In the genomic region with DNA sequence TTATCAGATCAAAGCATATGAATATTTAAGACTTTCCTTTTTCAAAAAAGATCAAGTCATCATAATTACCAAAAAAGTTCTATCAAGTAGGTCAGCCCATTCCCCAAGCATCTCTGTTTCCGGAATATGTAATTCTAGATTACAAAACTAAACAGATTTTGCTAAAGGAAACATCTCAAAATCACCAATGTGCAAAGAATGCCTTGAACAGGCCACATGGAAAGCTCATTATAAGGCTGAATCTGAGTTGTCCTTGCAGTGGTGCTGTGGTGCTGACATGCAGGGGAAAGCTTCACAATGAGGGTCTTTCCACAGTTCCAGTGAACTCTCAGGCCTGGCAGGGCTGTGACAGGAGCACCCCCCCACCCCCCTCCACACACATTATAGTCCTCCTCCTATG, we compare ENCODE assay signal across 38 cellular contexts.
"Had no signal": no experiment of that assay in that cellular context is flagged by ENCODE, and none has a peak within 500 bp of the region (broad histone marks: within the 10 kb centered on the region; RNA-seq: fewer than 3 reads in every experiment).

No MANE protein-coding gene starts in this region.

- H3K27ac ChIP-seq: adrenal gland, ascending aorta, body of pancreas, brain microvascular endothelial cell, breast epithelium, cardiac muscle cell had no signal

- DNase-seq: activated effector memory CD4-positive, alpha-beta T cell treated with anti-CD3 and anti-CD28 coated beads, Interleukin-2, amount 50 U/mL, for 16 hours; activated effector memory CD4-positive, alpha-beta T cell treated with Interleukin-2 at 50 U/mL for 16 hours; activated gamma-delta T cell; activated gamma-delta T cell treated with Interleukin-2 at 50 U/mL for 16 hours; activated naive CD4-positive, alpha-beta T cell; activated naive CD4-positive, alpha-beta T cell treated with anti-CD3 and anti-CD28 coated beads for 36 hours; activated naive CD4-positive, alpha-beta T cell treated with anti-CD3 and anti-CD28 coated beads, Interleukin-2, amount 10 ng/mL, durations not matched to agents 7 days and 5 days; activated naive CD4-positive, alpha-beta T cell treated with anti-CD3 and anti-CD28 coated beads, Interleukin-2, amount 50 U/mL, for 16 hours; activated naive CD4-positive, alpha-beta T cell treated with Interleukin-2 at 50 U/mL for 16 hours; activated naive CD8-positive, alpha-beta T cell treated with anti-CD3 and anti-CD28 coated beads for 36 hours; activated naive CD8-positive, alpha-beta T cell treated with anti-CD3 and anti-CD28 coated beads, Interleukin-2, amount 10 ng/mL, durations not matched to agents 7 days and 5 days; activated naive CD8-positive, alpha-beta T cell treated with anti-CD3 and anti-CD28 coated beads, Interleukin-2, amount 50 U/mL, for 24 hours; activated T-cell treated with anti-CD3 and anti-CD28 coated beads for 4 hours; activated T-cell treated with anti-CD3 and anti-CD28 coated beads, Interleukin-2, amount 50 U/mL, for 1 hour; activated T-cell treated with anti-CD3 and anti-CD28 coated beads, Interleukin-2, amount 50 U/mL, for 24 hours; activated T-cell treated with anti-CD3 and anti-CD28 coated beads, Interleukin-2, amount 50 U/mL, for 4 hours; activated T-cell treated with anti-CD3 and anti-CD28 coated beads, Interleukin-2, amount 50 U/mL, for 48 hours; activated T-cell treated with anti-CD3 and anti-CD28 coated beads, Interleukin-2, amount 50 U/mL, for 72 hours; adrenal gland; amniotic stem cell; amygdala; anterior cingulate cortex; aorta; body of pancreas; brain microvascular endothelial cell; caudate nucleus; central memory CD4-positive, alpha-beta T cell had no signal

- H3K27ac Mint-ChIP-seq: activated naive CD4-positive, alpha-beta T cell treated with anti-CD3 and anti-CD28 coated beads for 36 hours; activated naive CD4-positive, alpha-beta T cell treated with anti-CD3 and anti-CD28 coated beads, Interleukin-2, amount 10 ng/mL, durations not matched to agents 7 days and 5 days; activated naive CD4-positive, alpha-beta T cell treated with anti-CD3 and anti-CD28 coated beads, Interleukin-2, amount 50 U/mL, for 24 hours; activated naive CD4-positive, alpha-beta T cell treated with anti-CD3 and anti-CD28 coated beads, Interleukin-2, amount 50 U/mL, for 72 hours; activated naive CD8-positive, alpha-beta T cell; activated naive CD8-positive, alpha-beta T cell treated with anti-CD3 and anti-CD28 coated beads for 36 hours; activated naive CD8-positive, alpha-beta T cell treated with anti-CD3 and anti-CD28 coated beads, Interleukin-2, amount 10 ng/mL, durations not matched to agents 7 days and 5 days; activated naive CD8-positive, alpha-beta T cell treated with anti-CD3 and anti-CD28 coated beads, Interleukin-2, amount 50 U/mL, for 24 hours; activated T-cell treated with anti-CD3 and anti-CD28 coated beads, Interleukin-2, amount 50 U/mL, for 24 hours; activated T-cell treated with anti-CD3 and anti-CD28 coated beads, Interleukin-2, amount 50 U/mL, for 72 hours; activated T-helper 1 cell treated with anti-CD3 and anti-CD28 coated beads, Interleukin-12 subunit alpha, Interleukin-12 subunit beta, Interleukin-2, Interleukin-4 antibody, amounts not matched to agents 30 ng/mL and 10 ng/mL and 1 ng/mL, durations not matched to agents 14 hours and 24 hours and 36 hours; activated T-helper 17 cell treated with anti-CD3 and anti-CD28 coated beads, Interleukin-2, amount 50 U/mL, for 72 hours; activated T-helper 2 cell treated with anti-CD3 and anti-CD28 coated beads, Interferon-gamma antibody, Interleukin-2, Interleukin-4, amounts not matched to agents 10 μg/mL and 5 μg/mL and 100 μg/mL, durations not matched to agents 14 hours and 24 hours and 36 hours had no signal

- H3K36me3 ChIP-seq: adrenal gland, ascending aorta, brain microvascular endothelial cell, breast epithelium, cardiac muscle cell had no signal

- H3K27me3 ChIP-seq: adrenal gland, ascending aorta, body of pancreas, brain microvascular endothelial cell, breast epithelium, cardiac muscle cell had no signal

- H3K9me3 ChIP-seq: adrenal gland, ascending aorta, body of pancreas, breast epithelium had no signal

- H3K4me1 Mint-ChIP-seq: activated naive CD4-positive, alpha-beta T cell treated with anti-CD3 and anti-CD28 coated beads, Interleukin-2, amount 10 ng/mL, durations not matched to agents 7 days and 5 days; activated naive CD4-positive, alpha-beta T cell treated with anti-CD3 and anti-CD28 coated beads, Interleukin-2, amount 50 U/mL, for 24 hours; activated naive CD8-positive, alpha-beta T cell treated with anti-CD3 and anti-CD28 coated beads for 36 hours; activated naive CD8-positive, alpha-beta T cell treated with anti-CD3 and anti-CD28 coated beads, Interleukin-2, amount 10 ng/mL, durations not matched to agents 7 days and 5 days; activated naive CD8-positive, alpha-beta T cell treated with anti-CD3 and anti-CD28 coated beads, Interleukin-2, amount 50 U/mL, for 24 hours; activated T-helper 17 cell treated with anti-CD3 and anti-CD28 coated beads, Interleukin-2, amount 50 U/mL, for 72 hours; brain had no signal

- H3K4me3 ChIP-seq: adrenal gland, ascending aorta, body of pancreas, breast epithelium, cardiac muscle cell had no signal

- ATAC-seq: activated naive CD4-positive, alpha-beta T cell treated with anti-CD3 and anti-CD28 coated beads, Interleukin-2, amount 50 U/mL, for 72 hours; activated naive CD8-positive, alpha-beta T cell treated with anti-CD3 and anti-CD28 coated beads, Interleukin-2, amount 50 U/mL, for 24 hours; activated T-cell treated with anti-CD3 and anti-CD28 coated beads, Interleukin-2, amount 50 U/mL, for 4 hours; activated T-cell treated with anti-CD3 and anti-CD28 coated beads, Interleukin-2, amount 50 U/mL, for 72 hours; activated T-helper 17 cell treated with anti-CD3 and anti-CD28 coated beads, Interleukin-2, amount 50 U/mL, for 72 hours; body of pancreas had no signal

- H3K9me3 Mint-ChIP-seq: activated naive CD4-positive, alpha-beta T cell treated with anti-CD3 and anti-CD28 coated beads for 36 hours; activated naive CD4-positive, alpha-beta T cell treated with anti-CD3 and anti-CD28 coated beads, Interleukin-2, amount 10 ng/mL, durations not matched to agents 7 days and 5 days; activated naive CD4-positive, alpha-beta T cell treated with anti-CD3 and anti-CD28 coated beads, Interleukin-2, amount 50 U/mL, for 24 hours; activated naive CD4-positive, alpha-beta T cell treated with anti-CD3 and anti-CD28 coated beads, Interleukin-2, amount 50 U/mL, for 72 hours; activated naive CD8-positive, alpha-beta T cell treated with anti-CD3 and anti-CD28 coated beads for 36 hours; activated naive CD8-positive, alpha-beta T cell treated with anti-CD3 and anti-CD28 coated beads, Interleukin-2, amount 10 ng/mL, durations not matched to agents 7 days and 5 days; activated naive CD8-positive, alpha-beta T cell treated with anti-CD3 and anti-CD28 coated beads, Interleukin-2, amount 50 U/mL, for 24 hours; activated T-cell treated with anti-CD3 and anti-CD28 coated beads, Interleukin-2, amount 50 U/mL, for 24 hours; activated T-cell treated with anti-CD3 and anti-CD28 coated beads, Interleukin-2, amount 50 U/mL, for 4 hours; activated T-cell treated with anti-CD3 and anti-CD28 coated beads, Interleukin-2, amount 50 U/mL, for 72 hours; activated T-helper 1 cell treated with anti-CD3 and anti-CD28 coated beads, Interleukin-12 subunit alpha, Interleukin-12 subunit beta, Interleukin-2, Interleukin-4 antibody, amounts not matched to agents 30 ng/mL and 10 ng/mL and 1 ng/mL, durations not matched to agents 14 hours and 24 hours and 36 hours; activated T-helper 17 cell treated with anti-CD3 and anti-CD28 coated beads, Interleukin-2, amount 50 U/mL, for 72 hours; activated T-helper 2 cell treated with anti-CD3 and anti-CD28 coated beads, Interferon-gamma antibody, Interleukin-2, Interleukin-4, amounts not matched to agents 10 μg/mL and 5 μg/mL and 100 μg/mL, durations not matched to agents 14 hours and 24 hours and 36 hours; central memory CD8-positive, alpha-beta T cell had no signal

- H3K4me1 ChIP-seq: adrenal gland, ascending aorta, body of pancreas, breast epithelium had no signal

- H3K36me3 Mint-ChIP-seq: activated naive CD4-positive, alpha-beta T cell treated with anti-CD3 and anti-CD28 coated beads, Interleukin-2, amount 10 ng/mL, durations not matched to agents 7 days and 5 days; activated naive CD4-positive, alpha-beta T cell treated with anti-CD3 and anti-CD28 coated beads, Interleukin-2, amount 50 U/mL, for 24 hours; activated naive CD4-positive, alpha-beta T cell treated with anti-CD3 and anti-CD28 coated beads, Interleukin-2, amount 50 U/mL, for 72 hours; activated naive CD8-positive, alpha-beta T cell; activated naive CD8-positive, alpha-beta T cell treated with anti-CD3 and anti-CD28 coated beads for 36 hours; activated naive CD8-positive, alpha-beta T cell treated with anti-CD3 and anti-CD28 coated beads, Interleukin-2, amount 10 ng/mL, durations not matched to agents 7 days and 5 days; brain had no signal

- H3K4me3 Mint-ChIP-seq: activated naive CD4-positive, alpha-beta T cell treated with anti-CD3 and anti-CD28 coated beads for 36 hours; activated naive CD4-positive, alpha-beta T cell treated with anti-CD3 and anti-CD28 coated beads, Interleukin-2, amount 10 ng/mL, durations not matched to agents 7 days and 5 days; activated naive CD4-positive, alpha-beta T cell treated with anti-CD3 and anti-CD28 coated beads, Interleukin-2, amount 50 U/mL, for 24 hours; activated naive CD8-positive, alpha-beta T cell; activated naive CD8-positive, alpha-beta T cell treated with anti-CD3 and anti-CD28 coated beads for 36 hours; activated naive CD8-positive, alpha-beta T cell treated with anti-CD3 and anti-CD28 coated beads, Interleukin-2, amount 10 ng/mL, durations not matched to agents 7 days and 5 days; activated naive CD8-positive, alpha-beta T cell treated with anti-CD3 and anti-CD28 coated beads, Interleukin-2, amount 50 U/mL, for 24 hours; activated T-cell treated with anti-CD3 and anti-CD28 coated beads, Interleukin-2, amount 50 U/mL, for 24 hours; activated T-cell treated with anti-CD3 and anti-CD28 coated beads, Interleukin-2, amount 50 U/mL, for 4 hours; activated T-cell treated with anti-CD3 and anti-CD28 coated beads, Interleukin-2, amount 50 U/mL, for 72 hours; activated T-helper 1 cell treated with anti-CD3 and anti-CD28 coated beads, Interleukin-12 subunit alpha, Interleukin-12 subunit beta, Interleukin-2, Interleukin-4 antibody, amounts not matched to agents 30 ng/mL and 10 ng/mL and 1 ng/mL, durations not matched to agents 14 hours and 24 hours and 36 hours; activated T-helper 17 cell treated with anti-CD3 and anti-CD28 coated beads, Interleukin-2, amount 50 U/mL, for 72 hours; brain; central memory CD8-positive, alpha-beta T cell had no signal

- H3K27me3 Mint-ChIP-seq: activated naive CD4-positive, alpha-beta T cell treated with anti-CD3 and anti-CD28 coated beads, Interleukin-2, amount 10 ng/mL, durations not matched to agents 7 days and 5 days; activated naive CD4-positive, alpha-beta T cell treated with anti-CD3 and anti-CD28 coated beads, Interleukin-2, amount 50 U/mL, for 24 hours; activated naive CD8-positive, alpha-beta T cell; activated naive CD8-positive, alpha-beta T cell treated with anti-CD3 and anti-CD28 coated beads for 36 hours; activated T-cell treated with anti-CD3 and anti-CD28 coated beads, Interleukin-2, amount 50 U/mL, for 24 hours; activated T-helper 17 cell treated with anti-CD3 and anti-CD28 coated beads, Interleukin-2, amount 50 U/mL, for 72 hours; central memory CD8-positive, alpha-beta T cell had no signal
